In genomic region chr16:14125030-14125681, GRCh38 we compare ENCODE assay signal across 19 cellular contexts. TPM values are rescaled to one million over a fixed set of nuclear protein-coding genes. Genes with fewer than 3 reads are reported as not detected.
DNase-seq lines count a peak whose midpoint lies in the region; ATAC-seq and TF ChIP-seq lines count a peak whose summit lies in the region.
"Had no signal": no experiment of that assay in that cellular context is flagged by ENCODE, and none has a peak within 500 bp of the region (broad histone marks: within the 10 kb centered on the region; RNA-seq: fewer than 3 reads in every experiment).

No MANE protein-coding gene starts in this region.

- H3K9me3 ChIP-seq in left lung, result no peaks in the 10 kb centered on the region
- H3K9me3 ChIP-seq in parathyroid adenoma (ENCODE audit: control insufficient read depth, low read length), result no peaks in the 10 kb centered on the region

- H3K27me3 ChIP-seq in GM23338 (ENCODE audit: insufficient read depth), result no peaks in the 10 kb centered on the region
- H3K27me3 ChIP-seq in left lung, result no peaks in the 10 kb centered on the region
- no peaks in the 10 kb centered on the region for H3K27me3 ChIP-seq in parathyroid adenoma (ENCODE audit: control insufficient read depth, insufficient read depth, low read length)
- H3K27me3 ChIP-seq: BLaER1 had no signal

- peak overlapping the region; percentile 79 for H3K27ac Mint-ChIP-seq in GM23338
- H3K27ac Mint-ChIP-seq in T-helper 2 cell treated with Interferon-gamma antibody and Interleukin-4, amounts not matched to agents 5 μg/mL and 100 μg/mL, for 36 hours, result no peak overlapping the region
- H3K27ac Mint-ChIP-seq: CD8-positive, alpha-beta memory T cell had no signal

- H3F3A ChIP-seq in GM23338 (replicated peaks; ENCODE audit: low read depth), result no peaks in the 10 kb centered on the region

- H3K36me3 ChIP-seq in GM23338 (ENCODE audit: insufficient read depth), result no peaks in the 10 kb centered on the region
- no peaks in the 10 kb centered on the region for H3K36me3 ChIP-seq in left lung
- no peaks in the 10 kb centered on the region for H3K36me3 ChIP-seq in parathyroid adenoma (ENCODE audit: control insufficient read depth, insufficient read depth, low read length)

- H3K9me3 Mint-ChIP-seq in GM23338, result no peaks in the 10 kb centered on the region; the same call in 2 of the 3 replicates
- H3K9me3 Mint-ChIP-seq in T-helper 2 cell treated with Interferon-gamma antibody and Interleukin-4, amounts not matched to agents 5 μg/mL and 100 μg/mL, for 36 hours, result no peaks in the 10 kb centered on the region

- H3K4me3 Mint-ChIP-seq in GM23338, result no peak overlapping the region
- H3K4me3 Mint-ChIP-seq in T-helper 2 cell treated with Interferon-gamma antibody and Interleukin-4, amounts not matched to agents 5 μg/mL and 100 μg/mL, for 36 hours, result no peak overlapping the region
- H3K4me3 Mint-ChIP-seq: CD8-positive, alpha-beta memory T cell had no signal

- intact Hi-C loops in left lung (cut with DNase I), result no loop called here

- H3K4me1 ChIP-seq in GM23338 (ENCODE audit: insufficient read depth), result peaks cover 19% of the 10 kb centered on the region
- H3K4me1 ChIP-seq in left lung, result peaks cover 0 to 15% of the 10 kb centered on the region in 2 donors
- H3K4me1 ChIP-seq in parathyroid adenoma, result peaks cover 5% of the 10 kb centered on the region
- H3K4me1 ChIP-seq: BLaER1 had no signal

- H3K4me3 ChIP-seq in GM23338 (no peak overlapping the region), left lung (no peak overlapping the region), parathyroid adenoma (ENCODE audit: low read depth, low read length) (no peak overlapping the region)
- H3K4me3 ChIP-seq: BLaER1 had no signal

- DNase-seq in GM23338 (ENCODE audit: low spot score) (peak; percentile 16), dedifferentiated amniotic fluid mesenchymal stem cell (ENCODE audit: extremely low spot score) (peak; percentile 11), left lung (no peak), DMS 273 treated with DMSO at 0.1 percent for 48 hours (lab: John Stamatoyannopoulos, UW) (no peak)
- DNase-seq in T-helper 2 cell treated with Interferon-gamma antibody and Interleukin-4, amounts not matched to agents 5 μg/mL and 100 μg/mL, for 36 hours (ENCODE audit: low spot score), result no peak
- DNase-seq: CD8-positive, alpha-beta memory T cell; DND-41; KG1; NCI-H1436 treated with DMSO at 0.1 percent for 48 hours; NCI-H2081 treated with DMSO at 0.1 percent for 48 hours; NCI-H510A treated with DMSO at 0.1 percent for 48 hours; NCI-H82; Right ventricle myocardium superior had no signal

- H3K79me2 ChIP-seq in GM23338 (replicated peaks; ENCODE audit: insufficient read depth), result peaks cover 70% of the 10 kb centered on the region
- peaks cover 22% of the 10 kb centered on the region for H3K79me2 ChIP-seq in parathyroid adenoma

- peaks cover 8% of the 10 kb centered on the region; the same call in 2 of the 3 replicates for H3K36me3 Mint-ChIP-seq in GM23338 (ENCODE audit: low read depth)
- H3K36me3 Mint-ChIP-seq in T-helper 2 cell treated with Interferon-gamma antibody and Interleukin-4, amounts not matched to agents 5 μg/mL and 100 μg/mL, for 36 hours (ENCODE audit: low read depth), result no peaks in the 10 kb centered on the region

- peaks cover 23% of the 10 kb centered on the region for H3K4me1 Mint-ChIP-seq in GM23338
- no peaks in the 10 kb centered on the region for H3K4me1 Mint-ChIP-seq in T-helper 2 cell treated with Interferon-gamma antibody and Interleukin-4, amounts not matched to agents 5 μg/mL and 100 μg/mL, for 36 hours (ENCODE audit: low read depth)

- ATAC-seq in GM23338 (peak; percentile 74), left lung (peak; percentile 62), HG03342 (IDR thresholded peaks at IDR 0.05; ENCODE audit: unreplicated experiment) (no peak), HG02981 (IDR thresholded peaks at IDR 0.05; ENCODE audit: unreplicated experiment) (no peak)
- ATAC-seq: HepG2, Panc1 had no signal

- H4K20me1 ChIP-seq in GM23338 (replicated peaks; ENCODE audit: insufficient read depth), result peaks cover 16% of the 10 kb centered on the region

- H3K9me2 ChIP-seq in GM23338 (ENCODE audit: insufficient read depth), result no peaks in the 10 kb centered on the region

- H3K27ac ChIP-seq in GM23338 (ENCODE audit: low read depth) (no peak overlapping the region), left lung (no peak overlapping the region), parathyroid adenoma (no peak overlapping the region)
- H3K27ac ChIP-seq: BLaER1 had no signal

- H3K27me3 Mint-ChIP-seq in GM23338 (ENCODE audit: insufficient read depth, low read depth, poor library complexity), result no peaks in the 10 kb centered on the region
- H3K27me3 Mint-ChIP-seq in T-helper 2 cell treated with Interferon-gamma antibody and Interleukin-4, amounts not matched to agents 5 μg/mL and 100 μg/mL, for 36 hours (ENCODE audit: low read depth), result no peaks in the 10 kb centered on the region

- TF ChIP-seq CTCF in GM23338 (conservative IDR thresholded peaks at IDR 0.05; ENCODE audit: low read depth in 2 of 2) (no peak), left lung (IDR thresholded peaks at IDR 0.05) (no peak), parathyroid adenoma (IDR thresholded peaks at IDR 0.05) (no peak)

- H2AFZ ChIP-seq in GM23338, result no peak overlapping the region
- no peak overlapping the region for H2AFZ ChIP-seq in parathyroid adenoma

- no peak overlapping the region for H3K9ac ChIP-seq in parathyroid adenoma
- H3K9ac ChIP-seq: BLaER1 had no signal

- H3K4me2 ChIP-seq in GM23338 (no peak overlapping the region), parathyroid adenoma (ENCODE audit: low read length) (peak overlapping the region; percentile 25)
- H3K4me2 ChIP-seq: BLaER1 had no signal

TF ChIP-seq in GM23338, 12 proteins besides CTCF, POLR2A, EP300 and RAD21 (continues in another document):
- TF ChIP-seq ZNF331 (CRISPR knock-in tag; IDR thresholded peaks at IDR 0.05; ENCODE audit: low read depth), result no peak
- TF ChIP-seq, protein P1, sequence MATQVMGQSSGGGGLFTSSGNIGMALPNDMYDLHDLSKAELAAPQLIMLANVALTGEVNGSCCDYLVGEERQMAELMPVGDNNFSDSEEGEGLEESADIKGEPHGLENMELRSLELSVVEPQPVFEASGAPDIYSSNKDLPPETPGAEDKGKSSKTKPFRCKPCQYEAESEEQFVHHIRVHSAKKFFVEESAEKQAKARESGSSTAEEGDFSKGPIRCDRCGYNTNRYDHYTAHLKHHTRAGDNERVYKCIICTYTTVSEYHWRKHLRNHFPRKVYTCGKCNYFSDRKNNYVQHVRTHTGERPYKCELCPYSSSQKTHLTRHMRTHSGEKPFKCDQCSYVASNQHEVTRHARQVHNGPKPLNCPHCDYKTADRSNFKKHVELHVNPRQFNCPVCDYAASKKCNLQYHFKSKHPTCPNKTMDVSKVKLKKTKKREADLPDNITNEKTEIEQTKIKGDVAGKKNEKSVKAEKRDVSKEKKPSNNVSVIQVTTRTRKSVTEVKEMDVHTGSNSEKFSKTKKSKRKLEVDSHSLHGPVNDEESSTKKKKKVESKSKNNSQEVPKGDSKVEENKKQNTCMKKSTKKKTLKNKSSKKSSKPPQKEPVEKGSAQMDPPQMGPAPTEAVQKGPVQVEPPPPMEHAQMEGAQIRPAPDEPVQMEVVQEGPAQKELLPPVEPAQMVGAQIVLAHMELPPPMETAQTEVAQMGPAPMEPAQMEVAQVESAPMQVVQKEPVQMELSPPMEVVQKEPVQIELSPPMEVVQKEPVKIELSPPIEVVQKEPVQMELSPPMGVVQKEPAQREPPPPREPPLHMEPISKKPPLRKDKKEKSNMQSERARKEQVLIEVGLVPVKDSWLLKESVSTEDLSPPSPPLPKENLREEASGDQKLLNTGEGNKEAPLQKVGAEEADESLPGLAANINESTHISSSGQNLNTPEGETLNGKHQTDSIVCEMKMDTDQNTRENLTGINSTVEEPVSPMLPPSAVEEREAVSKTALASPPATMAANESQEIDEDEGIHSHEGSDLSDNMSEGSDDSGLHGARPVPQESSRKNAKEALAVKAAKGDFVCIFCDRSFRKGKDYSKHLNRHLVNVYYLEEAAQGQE (IDR thresholded peaks at IDR 0.05; ENCODE audit: unreplicated experiment), result no peak

RNA-seq across cellular contexts. Expression of gene MRTFB, which starts 54.0 kb away (rescaled TPM):
- total RNA-seq in GM23338 (2014; rRNA removed; shearing (Covaris generic)), result 22.2 and 22.4 TPM in 2 replicates
- 9.7 and 13.9 TPM in 2 replicates for polyA plus RNA-seq in GM23338 (2016; fragmentation: Nextera tagmentation; extraction: Ambion mirVana)
- 10 to 100 TPM; 46.2 to 48.9 TPM for total RNA-seq in left lung

Comparison
In these comparisons a context has a peak if more than half of its experiments do, and no peak if none do; other contexts are left out.
1. ATAC-seq: peak in GM23338 (single experiment) and left lung (single experiment); none in HG03342 (single experiment) and HG02981 (single experiment).
2. DNase-seq: peak in GM23338 (single experiment) and dedifferentiated amniotic fluid mesenchymal stem cell (single experiment); none in left lung (0 of 2), T-helper 2 cell treated with Interferon-gamma antibody and Interleukin-4, amounts not matched to agents 5 μg/mL and 100 μg/mL, for 36 hours (single experiment) and DMS 273 treated with DMSO at 0.1 percent for 48 hours (single experiment).